Comparison of ENCODE assay signal across 8 cellular contexts in the genomic region with DNA sequence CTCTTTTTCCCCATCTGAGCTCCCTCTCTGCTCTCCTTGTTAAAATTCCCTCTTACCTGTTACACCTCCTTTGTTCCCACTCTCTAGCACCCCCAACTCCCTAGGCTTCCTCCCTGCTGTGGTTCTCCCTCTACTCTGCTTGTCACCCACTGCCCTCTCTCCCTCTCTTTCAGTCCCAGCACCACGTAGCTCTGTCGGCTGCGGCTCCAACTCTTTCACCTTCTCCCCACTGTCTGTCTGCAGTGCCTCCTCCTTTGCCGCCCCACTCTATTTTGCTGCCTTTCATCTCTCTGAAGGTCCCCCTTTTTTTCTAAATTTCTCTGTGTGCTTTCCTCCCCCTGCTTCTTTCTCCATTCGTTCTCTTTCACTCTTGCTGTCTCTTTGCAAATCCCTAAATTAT. TPM values are rescaled to one million over a fixed set of nuclear protein-coding genes. Genes with fewer than 3 reads are reported as not detected.
DNase-seq lines count a peak whose midpoint lies in the region; ATAC-seq and TF ChIP-seq lines count a peak whose summit lies in the region.

No MANE protein-coding gene starts in this region.

- H3K27me3 Mint-ChIP-seq in nephron (ENCODE audit: low read depth): no peaks in the 10 kb centered on the region

- ATAC-seq in HG03354 (IDR thresholded peaks at IDR 0.05; ENCODE audit: poor library complexity, severe bottlenecking, unreplicated experiment) (no peak), HG03097 (IDR thresholded peaks at IDR 0.05; ENCODE audit: low FRiP score, unreplicated experiment) (no peak), HG02642 (IDR thresholded peaks at IDR 0.05; ENCODE audit: poor library complexity, unreplicated experiment) (no peak)

- H3K27me3 ChIP-seq in BE2C: no peaks in the 10 kb centered on the region
- no peaks in the 10 kb centered on the region for H3K27me3 ChIP-seq in effector memory CD4-positive, alpha-beta T cell (replicated peaks; ENCODE audit: control insufficient read depth, insufficient read depth, low read length, poor library complexity, severe bottlenecking)

- H3K36me3 ChIP-seq in BE2C: no peaks in the 10 kb centered on the region
- H3K36me3 ChIP-seq in effector memory CD4-positive, alpha-beta T cell (ENCODE audit: control insufficient read depth, insufficient read depth, low read length): peaks cover 28% of the 10 kb centered on the region

- H3K4me3 ChIP-seq in BE2C (ENCODE audit: low read depth, low read length): peak overlapping the region; percentile 91
- peak overlapping the region; percentile 99 for H3K4me3 ChIP-seq in effector memory CD4-positive, alpha-beta T cell (ENCODE audit: insufficient read depth, low read depth, low read length, poor library complexity, severe bottlenecking)

- H3K9me3 ChIP-seq in BE2C: no peaks in the 10 kb centered on the region
- no peaks in the 10 kb centered on the region for H3K9me3 ChIP-seq in effector memory CD4-positive, alpha-beta T cell (ENCODE audit: control insufficient read depth, low read length)

- no peaks in the 10 kb centered on the region for H3K4me1 ChIP-seq in BE2C
- H3K4me1 ChIP-seq in effector memory CD4-positive, alpha-beta T cell (ENCODE audit: control insufficient read depth, insufficient read depth, low read length, poor library complexity, severe bottlenecking): peaks cover 7% of the 10 kb centered on the region

- TF ChIP-seq CTCF in BE2C (IDR thresholded peaks at IDR 0.05; ENCODE audit: low read depth, low read length) (no peak), nephron (IDR thresholded peaks at IDR 0.05; ENCODE audit: unreplicated experiment in 3 of 3) (no peak)

- peaks cover 17% of the 10 kb centered on the region for H3K4me1 Mint-ChIP-seq in nephron

- peak overlapping the region; percentile 94 to 99 (median 98) for H3K27ac Mint-ChIP-seq in nephron

- peaks cover 11% of the 10 kb centered on the region for H3K9me3 Mint-ChIP-seq in nephron

- peak overlapping the region; percentile 92 for H3K27ac ChIP-seq in effector memory CD4-positive, alpha-beta T cell (ENCODE audit: insufficient read depth, low read length, poor library complexity, severe bottlenecking)

- peak overlapping the region; percentile 94 to 97 (median 96) for H3K4me3 Mint-ChIP-seq in nephron

- no peak for DNase-seq in BE2C
- DNase-seq in NCI-H69 (lab: John Stamatoyannopoulos, UW): peak; percentile 26
- no peak for DNase-seq in effector memory CD4-positive, alpha-beta T cell
- no peak for DNase-seq in RKO (ENCODE audit: low spot score)

- H3K36me3 Mint-ChIP-seq in nephron (ENCODE audit: low read depth): peaks cover 50% of the 10 kb centered on the region

RNA-seq across cellular contexts. Expression of a gene that starts 1.1 kb away (rescaled TPM):
- polyA plus RNA-seq in BE2C (2012; ENCODE audit: insufficient read depth, insufficient read length, low read depth): 2.4 TPM

RNA-seq across cellular contexts. Expression of a gene that starts 19.5 kb away (rescaled TPM):
- polyA plus RNA-seq in BE2C (2012; ENCODE audit: insufficient read depth, insufficient read length, low read depth): 714 TPM

RNA-seq across cellular contexts. Expression of a gene that starts 30.6 kb away (rescaled TPM):
- polyA plus RNA-seq in BE2C (2012; ENCODE audit: insufficient read depth, insufficient read length, low read depth): 6.9 TPM
